21 cellular contexts compared by ENCODE assay signal in the genomic region with DNA sequence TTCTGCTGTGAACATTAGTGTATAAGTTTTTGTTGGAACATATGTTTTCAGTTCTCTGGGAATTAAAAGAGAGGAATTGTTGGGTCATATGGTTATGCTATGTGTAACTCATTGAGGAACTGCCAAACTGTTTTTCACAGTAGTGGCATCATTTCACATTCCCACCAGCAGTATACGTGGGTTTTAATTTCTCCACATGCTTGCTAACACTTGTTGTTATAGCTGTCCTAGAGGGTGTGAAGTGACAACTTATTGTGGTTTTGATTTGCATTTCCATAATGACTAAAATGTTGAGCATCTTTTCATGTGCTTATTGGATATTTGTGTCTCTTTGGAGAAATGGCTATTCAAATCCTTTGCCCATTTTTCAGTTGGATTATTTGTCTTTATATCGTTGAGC. TPM values are rescaled to one million over a fixed set of nuclear protein-coding genes. Genes with fewer than 3 reads are reported as not detected.
A peak's percentile ranks its signal among the peaks of the same experiment; 100 is the strongest.
DNase-seq lines count a peak whose midpoint lies in the region; ATAC-seq and FAIRE-seq lines count a peak whose summit lies in the region.
"Had no signal": no experiment of that assay in that cellular context is flagged by ENCODE, and none has a peak within 500 bp of the region (broad histone marks: within the 10 kb centered on the region; RNA-seq: fewer than 3 reads in every experiment).

No MANE protein-coding gene starts in this region.

- ATAC-seq in GM18498 (IDR thresholded peaks at IDR 0.05; ENCODE audit: unreplicated experiment) (peak; percentile 31), GM18870 (IDR thresholded peaks at IDR 0.05; ENCODE audit: unreplicated experiment) (peak; percentile 18)
- ATAC-seq in activated T-cell treated with anti-CD3 and anti-CD28 coated beads, Interleukin-2, amount 50 U/mL, for 4 hours = no peak
- ATAC-seq in stimulated activated naive CD8-positive, alpha-beta T cell treated with anti-CD3 and anti-CD28 coated beads, Interleukin-15, amount 100 ng/mL, for 72 hours = no peak
- ATAC-seq: CD8-positive, alpha-beta T cell had no signal

- no peaks in the 10 kb centered on the region for H3K9me3 Mint-ChIP-seq in activated T-cell treated with anti-CD3 and anti-CD28 coated beads, Interleukin-2, amount 50 U/mL, for 4 hours
- H3K9me3 Mint-ChIP-seq in stimulated activated naive CD8-positive, alpha-beta T cell treated with anti-CD3 and anti-CD28 coated beads, Interleukin-15, amount 100 ng/mL, for 72 hours = no peaks in the 10 kb centered on the region
- H3K9me3 Mint-ChIP-seq: CD8-positive, alpha-beta T cell had no signal

- no peaks in the 10 kb centered on the region for H3K4me1 Mint-ChIP-seq in activated T-cell treated with anti-CD3 and anti-CD28 coated beads, Interleukin-2, amount 50 U/mL, for 4 hours (ENCODE audit: low read depth)
- no peaks in the 10 kb centered on the region for H3K4me1 Mint-ChIP-seq in stimulated activated naive CD8-positive, alpha-beta T cell treated with anti-CD3 and anti-CD28 coated beads, Interleukin-15, amount 100 ng/mL, for 72 hours
- H3K4me1 Mint-ChIP-seq: CD14-positive monocyte had no signal

- no peak overlapping the region for H3K4me3 Mint-ChIP-seq in activated T-cell treated with anti-CD3 and anti-CD28 coated beads, Interleukin-2, amount 50 U/mL, for 4 hours
- no peak overlapping the region for H3K4me3 Mint-ChIP-seq in stimulated activated naive CD8-positive, alpha-beta T cell treated with anti-CD3 and anti-CD28 coated beads, Interleukin-15, amount 100 ng/mL, for 72 hours
- H3K4me3 Mint-ChIP-seq: CD14-positive monocyte; CD8-positive, alpha-beta T cell; HFFc6 had no signal

- H3K27ac Mint-ChIP-seq in stimulated activated naive CD8-positive, alpha-beta T cell treated with anti-CD3 and anti-CD28 coated beads, Interleukin-15, amount 100 ng/mL, for 72 hours = no peak overlapping the region
- H3K27ac Mint-ChIP-seq: CD14-positive monocyte; CD8-positive, alpha-beta T cell; HFFc6 had no signal

- peaks cover 7% of the 10 kb centered on the region for H3K27me3 Mint-ChIP-seq in activated T-cell treated with anti-CD3 and anti-CD28 coated beads, Interleukin-2, amount 50 U/mL, for 4 hours (ENCODE audit: low read depth)
- H3K27me3 Mint-ChIP-seq in stimulated activated naive CD8-positive, alpha-beta T cell treated with anti-CD3 and anti-CD28 coated beads, Interleukin-15, amount 100 ng/mL, for 72 hours = peaks cover 18% of the 10 kb centered on the region

- DNase-seq in HTR-8/SVneo (ENCODE audit: insufficient read length, low spot score) (no peak), inferior parietal cortex (ENCODE audit: extremely low spot score) (peak; percentile 43), NCI-H1436 (lab: John Stamatoyannopoulos, UW) (no peak), NCI-H524 treated with DMSO at 0.1 percent for 48 hours (lab: John Stamatoyannopoulos, UW) (no peak)
- no peak for DNase-seq in activated T-cell treated with anti-CD3 and anti-CD28 coated beads, Interleukin-2, amount 50 U/mL, for 4 hours
- no peak for DNase-seq in stimulated activated naive CD8-positive, alpha-beta T cell treated with anti-CD3 and anti-CD28 coated beads, Interleukin-15, amount 100 ng/mL, for 72 hours
- DNase-seq: CD8-positive, alpha-beta T cell; COR-L47; DMS153; DND-41; GDM1; HCEC 1CT; HFFc6; IMR-90; KBM-7 had no signal

- no peaks in the 10 kb centered on the region for H3K36me3 Mint-ChIP-seq in activated T-cell treated with anti-CD3 and anti-CD28 coated beads, Interleukin-2, amount 50 U/mL, for 4 hours (ENCODE audit: insufficient read depth)
- H3K36me3 Mint-ChIP-seq: CD14-positive monocyte; CD8-positive, alpha-beta T cell had no signal

- FAIRE-seq in HTR-8/SVneo (lab: Jason Lieb, UNC) = peak; percentile 33
- FAIRE-seq: A204.1, D721Med had no signal

RNA-seq across cellular contexts. Expression of gene APELA, which starts 13.7 kb away (rescaled TPM):
- not detected for total RNA-seq in activated T-cell treated with anti-CD3 and anti-CD28 coated beads, Interleukin-2, amount 50 U/mL, for 4 hours
- total RNA-seq: CD8-positive, alpha-beta T cell; HFFc6; IMR-90; LHCN-M2 had no signal

Comparison
In these comparisons a context has a peak if more than half of its experiments do, and no peak if none do; other contexts are left out.
1. ATAC-seq: peak in GM18498 (single experiment) and GM18870 (single experiment); none in activated T-cell treated with anti-CD3 and anti-CD28 coated beads, Interleukin-2, amount 50 U/mL, for 4 hours (0 of 2) and stimulated activated naive CD8-positive, alpha-beta T cell treated with anti-CD3 and anti-CD28 coated beads, Interleukin-15, amount 100 ng/mL, for 72 hours (single experiment).